Comparison of ENCODE assay signal across 34 cellular contexts in the genomic region with DNA sequence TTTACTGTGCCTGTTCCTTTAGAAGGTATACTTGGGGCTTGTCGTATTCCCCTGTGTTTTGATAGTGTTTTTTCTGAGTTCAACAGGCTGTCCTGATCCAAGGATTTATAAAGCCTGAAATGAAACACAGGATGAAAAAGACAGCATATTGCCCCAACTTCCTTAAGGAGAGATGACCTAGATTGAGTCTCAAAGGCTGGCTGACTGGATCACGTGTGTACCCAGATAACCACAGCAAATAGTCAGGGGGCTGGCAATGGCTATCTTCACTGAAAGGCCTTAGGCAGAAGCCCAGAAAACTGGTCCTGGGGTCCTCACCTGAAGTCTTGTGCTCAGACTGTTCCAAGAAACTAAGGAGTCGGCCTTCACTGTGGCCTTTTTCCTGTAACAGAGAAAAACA. TPM values are rescaled to one million over a fixed set of nuclear protein-coding genes. Genes with fewer than 3 reads are reported as not detected.
"Had no signal": no experiment of that assay in that cellular context is flagged by ENCODE, and none has a peak within 500 bp of the region (broad histone marks: within the 10 kb centered on the region; RNA-seq: fewer than 3 reads in every experiment).

No MANE protein-coding gene starts in this region.

- H3K4me1 ChIP-seq: body of pancreas, gastroesophageal sphincter had no signal

- H3K9me3 ChIP-seq: adrenal gland, body of pancreas, esophagus muscularis mucosa, gastroesophageal sphincter, heart right ventricle had no signal

- H3K27ac Mint-ChIP-seq: activated CD4-positive, alpha-beta memory T cell treated with anti-CD3 and anti-CD28 coated beads for 36 hours; activated CD4-positive, alpha-beta T cell treated with anti-CD3 and anti-CD28 coated beads for 36 hours; activated CD8-positive, alpha-beta memory T cell treated with anti-CD3 and anti-CD28 coated beads, Interleukin-2, amount 10 ng/mL, durations not matched to agents 7 days and 5 days; activated CD8-positive, alpha-beta T cell treated with anti-CD3 and anti-CD28 coated beads, Interleukin-2, amount 10 ng/mL, durations not matched to agents 7 days and 5 days; activated naive CD8-positive, alpha-beta T cell treated with anti-CD3 and anti-CD28 coated beads for 36 hours; activated T-cell treated with anti-CD3 and anti-CD28 coated beads, Interleukin-2, amount 50 U/mL, for 72 hours; dendritic cell treated with granulocyte-macrophage colony-stimulating factor and Interleukin-4, amounts not matched to agents 40 ng/mL and 50 ng/mL, for 4 days; endodermal cell; T-cell; T-helper 1 cell treated with Interleukin-12 subunit alpha and Interleukin-12 subunit beta and Interleukin-4 antibody, amounts not matched to agents 30 μg/mL and 1 μg/mL, for 36 hours had no signal

- DNase-seq: activated CD4-positive, alpha-beta memory T cell treated with anti-CD3 and anti-CD28 coated beads for 36 hours; activated CD4-positive, alpha-beta T cell treated with anti-CD3 and anti-CD28 coated beads for 36 hours; activated CD4-positive, alpha-beta T cell treated with anti-CD3 and anti-CD28 coated beads, Interleukin-2, amount 10 ng/mL, durations not matched to agents 24 days and 14 days; activated CD4-positive, CD25-positive, alpha-beta regulatory T cell; activated CD4-positive, CD25-positive, alpha-beta regulatory T cell treated with anti-CD3 and anti-CD28 coated beads, Interleukin-2, amount 50 U/mL, for 72 hours; activated CD8-positive, alpha-beta memory T cell treated with anti-CD3 and anti-CD28 coated beads, Interleukin-2, amount 10 ng/mL, durations not matched to agents 7 days and 5 days; activated CD8-positive, alpha-beta memory T cell treated with anti-CD3 and anti-CD28 coated beads, Interleukin-2, amount 50 U/mL, for 4 hours; activated CD8-positive, alpha-beta T cell treated with anti-CD3 and anti-CD28 coated beads, Interleukin-2, amount 10 ng/mL, durations not matched to agents 7 days and 5 days; activated gamma-delta T cell; activated naive CD4-positive, alpha-beta T cell treated with anti-CD3 and anti-CD28 coated beads, Interleukin-2, amount 50 U/mL, for 16 hours; activated naive CD4-positive, alpha-beta T cell treated with Interleukin-2 at 50 U/mL for 16 hours; activated naive CD8-positive, alpha-beta T cell treated with anti-CD3 and anti-CD28 coated beads for 36 hours; activated naive CD8-positive, alpha-beta T cell treated with anti-CD3 and anti-CD28 coated beads, Interleukin-2, amount 50 U/mL, for 24 hours; activated T-cell treated with anti-CD3 and anti-CD28 coated beads, Interleukin-2, amount 50 U/mL, for 1 hour; activated T-cell treated with anti-CD3 and anti-CD28 coated beads, Interleukin-2, amount 50 U/mL, for 72 hours; adrenal gland; amygdala; aorta; body of pancreas; effector memory CD4-positive, alpha-beta T cell; endodermal cell; erythroblast; foreskin melanocyte; heart right ventricle; T-cell; T1000 had no signal

- H3K27me3 ChIP-seq: adrenal gland, body of pancreas, dorsolateral prefrontal cortex, esophagus muscularis mucosa, gastroesophageal sphincter, heart right ventricle, hepatocyte had no signal

- H3K4me3 ChIP-seq: adrenal gland, body of pancreas, coronary artery, dorsolateral prefrontal cortex, esophagus muscularis mucosa, gastroesophageal sphincter, heart right ventricle, hepatocyte had no signal

- H3K27ac ChIP-seq: body of pancreas, coronary artery, esophagus muscularis mucosa, gastroesophageal sphincter, heart right ventricle, hepatocyte had no signal

- H3K4me3 Mint-ChIP-seq: activated CD4-positive, alpha-beta memory T cell treated with anti-CD3 and anti-CD28 coated beads for 36 hours; activated CD4-positive, alpha-beta T cell treated with anti-CD3 and anti-CD28 coated beads for 36 hours; activated CD4-positive, alpha-beta T cell treated with anti-CD3 and anti-CD28 coated beads, Interleukin-2, amount 10 ng/mL, durations not matched to agents 24 days and 14 days; activated CD8-positive, alpha-beta memory T cell treated with anti-CD3 and anti-CD28 coated beads, Interleukin-2, amount 10 ng/mL, durations not matched to agents 7 days and 5 days; activated CD8-positive, alpha-beta T cell treated with anti-CD3 and anti-CD28 coated beads, Interleukin-2, amount 10 ng/mL, durations not matched to agents 7 days and 5 days; activated naive CD8-positive, alpha-beta T cell treated with anti-CD3 and anti-CD28 coated beads for 36 hours; activated naive CD8-positive, alpha-beta T cell treated with anti-CD3 and anti-CD28 coated beads, Interleukin-2, amount 50 U/mL, for 24 hours; activated T-cell treated with anti-CD3 and anti-CD28 coated beads, Interleukin-2, amount 50 U/mL, for 72 hours; dendritic cell treated with granulocyte-macrophage colony-stimulating factor and Interleukin-4, amounts not matched to agents 40 ng/mL and 50 ng/mL, for 4 days; endodermal cell; T-cell; T-helper 1 cell treated with Interleukin-12 subunit alpha and Interleukin-12 subunit beta and Interleukin-4 antibody, amounts not matched to agents 30 μg/mL and 1 μg/mL, for 36 hours had no signal

- ATAC-seq: activated CD4-positive, alpha-beta T cell treated with anti-CD3 and anti-CD28 coated beads for 36 hours; activated CD8-positive, alpha-beta memory T cell treated with anti-CD3 and anti-CD28 coated beads, Interleukin-2, amount 10 ng/mL, durations not matched to agents 7 days and 5 days; activated CD8-positive, alpha-beta T cell treated with anti-CD3 and anti-CD28 coated beads, Interleukin-2, amount 10 ng/mL, durations not matched to agents 7 days and 5 days; activated naive CD8-positive, alpha-beta T cell treated with anti-CD3 and anti-CD28 coated beads, Interleukin-2, amount 50 U/mL, for 24 hours; activated T-cell treated with anti-CD3 and anti-CD28 coated beads, Interleukin-2, amount 50 U/mL, for 72 hours; body of pancreas; gastroesophageal sphincter; heart right ventricle; T-cell had no signal

- H3K9me3 Mint-ChIP-seq: activated CD4-positive, alpha-beta memory T cell treated with anti-CD3 and anti-CD28 coated beads for 36 hours; activated CD4-positive, alpha-beta T cell treated with anti-CD3 and anti-CD28 coated beads, Interleukin-2, amount 10 ng/mL, durations not matched to agents 24 days and 14 days; activated naive CD8-positive, alpha-beta T cell treated with anti-CD3 and anti-CD28 coated beads for 36 hours; activated naive CD8-positive, alpha-beta T cell treated with anti-CD3 and anti-CD28 coated beads, Interleukin-2, amount 50 U/mL, for 24 hours; activated T-cell treated with anti-CD3 and anti-CD28 coated beads, Interleukin-2, amount 50 U/mL, for 72 hours; dendritic cell treated with granulocyte-macrophage colony-stimulating factor and Interleukin-4, amounts not matched to agents 40 ng/mL and 50 ng/mL, for 4 days; endodermal cell; T-cell; T-helper 1 cell treated with Interleukin-12 subunit alpha and Interleukin-12 subunit beta and Interleukin-4 antibody, amounts not matched to agents 30 μg/mL and 1 μg/mL, for 36 hours had no signal

- H3K4me1 Mint-ChIP-seq: T-cell had no signal

- H3K27me3 Mint-ChIP-seq: activated CD4-positive, alpha-beta memory T cell treated with anti-CD3 and anti-CD28 coated beads for 36 hours; activated CD4-positive, alpha-beta T cell treated with anti-CD3 and anti-CD28 coated beads for 36 hours; activated CD4-positive, alpha-beta T cell treated with anti-CD3 and anti-CD28 coated beads, Interleukin-2, amount 10 ng/mL, durations not matched to agents 24 days and 14 days; activated CD8-positive, alpha-beta memory T cell treated with anti-CD3 and anti-CD28 coated beads, Interleukin-2, amount 10 ng/mL, durations not matched to agents 7 days and 5 days; activated naive CD8-positive, alpha-beta T cell treated with anti-CD3 and anti-CD28 coated beads for 36 hours; activated naive CD8-positive, alpha-beta T cell treated with anti-CD3 and anti-CD28 coated beads, Interleukin-2, amount 50 U/mL, for 24 hours; dendritic cell treated with granulocyte-macrophage colony-stimulating factor and Interleukin-4, amounts not matched to agents 40 ng/mL and 50 ng/mL, for 4 days; T-cell had no signal

RNA-seq across cellular contexts. Expression of gene HK3, which starts 7.7 kb away (rescaled TPM):
- total RNA-seq: activated CD4-positive, alpha-beta T cell treated with anti-CD3 and anti-CD28 coated beads for 36 hours; activated CD8-positive, alpha-beta memory T cell treated with anti-CD3 and anti-CD28 coated beads, Interleukin-2, amount 10 ng/mL, durations not matched to agents 7 days and 5 days; activated CD8-positive, alpha-beta T cell treated with anti-CD3 and anti-CD28 coated beads, Interleukin-2, amount 10 ng/mL, durations not matched to agents 7 days and 5 days; activated naive CD8-positive, alpha-beta T cell treated with anti-CD3 and anti-CD28 coated beads for 36 hours; glomerular endothelial cell had no signal
- polyA plus RNA-seq: hepatocyte had no signal
